ENCODE assay signal across 7 cellular contexts in genomic region chr2:176247859-176248258, GRCh38.
"Had no signal": no experiment of that assay in that cellular context is flagged by ENCODE, and none has a peak within 500 bp of the region (broad histone marks: within the 10 kb centered on the region; RNA-seq: fewer than 3 reads in every experiment).

No MANE protein-coding gene starts in this region.

- DNase-seq: GDM1, GF-D8 had no signal

- FAIRE-seq: G401.6, GM12891, GM12892, GM18507, GM19239 had no signal
